ENCODE assay signal across 37 cellular contexts in the genomic region with DNA sequence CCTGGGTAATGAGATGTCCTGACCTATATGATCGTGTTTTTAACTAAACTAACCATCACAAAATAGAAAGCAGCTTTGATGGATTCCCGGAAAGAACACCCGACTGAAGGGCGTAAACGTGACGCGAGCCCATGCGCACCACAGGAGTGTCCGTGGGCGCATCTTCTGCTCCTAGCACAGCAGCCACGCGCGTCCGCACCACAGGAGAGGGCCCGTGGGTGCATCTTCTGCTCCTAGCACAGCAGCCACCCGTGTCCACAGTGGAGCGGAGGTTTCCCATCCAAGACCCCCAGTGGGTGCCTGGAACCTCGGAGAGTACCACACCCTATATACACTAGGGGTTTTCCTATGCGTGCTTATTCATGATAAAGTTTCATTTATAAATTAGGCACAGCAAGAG. TPM values are rescaled to one million over a fixed set of nuclear protein-coding genes. Genes with fewer than 3 reads are reported as not detected.
"Had no signal": no experiment of that assay in that cellular context is flagged by ENCODE, and none has a peak within 500 bp of the region (broad histone marks: within the 10 kb centered on the region; RNA-seq: fewer than 3 reads in every experiment).

No MANE protein-coding gene starts in this region.

- H3K27me3 ChIP-seq: adrenal gland, cardiac muscle cell had no signal

- H3K9me3 Mint-ChIP-seq: activated B cell treated with CpG ODN at 0.5 μM for 24 hours; activated CD4-positive, alpha-beta memory T cell treated with anti-CD3 and anti-CD28 coated beads for 36 hours; activated CD4-positive, alpha-beta T cell treated with anti-CD3 and anti-CD28 coated beads, Interleukin-2, amount 10 ng/mL, durations not matched to agents 24 days and 14 days; activated CD8-positive, alpha-beta T cell treated with anti-CD3 and anti-CD28 coated beads for 36 hours; activated naive CD4-positive, alpha-beta T cell treated with anti-CD3 and anti-CD28 coated beads for 36 hours; activated naive CD4-positive, alpha-beta T cell treated with anti-CD3 and anti-CD28 coated beads, Interleukin-2, amount 50 U/mL, for 72 hours; activated naive CD8-positive, alpha-beta T cell treated with anti-CD3 and anti-CD28 coated beads for 36 hours; activated T-cell treated with anti-CD3 and anti-CD28 coated beads, Interleukin-2, amount 50 U/mL, for 4 hours; activated T-cell treated with anti-CD3 and anti-CD28 coated beads, Interleukin-2, amount 50 U/mL, for 72 hours; activated T-helper 1 cell treated with anti-CD3 and anti-CD28 coated beads, Interleukin-12 subunit alpha, Interleukin-12 subunit beta, Interleukin-2, Interleukin-4 antibody, amounts not matched to agents 30 ng/mL and 10 ng/mL and 1 ng/mL, durations not matched to agents 14 hours and 24 hours and 36 hours; activated T-helper 17 cell treated with anti-CD3 and anti-CD28 coated beads, Interleukin-2, amount 50 U/mL, for 72 hours; central memory CD8-positive, alpha-beta T cell; T-helper 1 cell treated with Interleukin-12 subunit alpha and Interleukin-12 subunit beta and Interleukin-4 antibody, amounts not matched to agents 30 μg/mL and 1 μg/mL, for 36 hours; T-helper 2 cell treated with Interferon-gamma antibody and Interleukin-4, amounts not matched to agents 5 μg/mL and 100 μg/mL, for 36 hours had no signal

- H3K4me3 Mint-ChIP-seq: activated B cell treated with CpG ODN at 0.5 μM for 24 hours; activated CD4-positive, alpha-beta memory T cell treated with anti-CD3 and anti-CD28 coated beads for 36 hours; activated CD4-positive, alpha-beta T cell treated with anti-CD3 and anti-CD28 coated beads, Interleukin-2, amount 10 ng/mL, durations not matched to agents 24 days and 14 days; activated CD8-positive, alpha-beta T cell treated with anti-CD3 and anti-CD28 coated beads for 36 hours; activated naive CD4-positive, alpha-beta T cell treated with anti-CD3 and anti-CD28 coated beads for 36 hours; activated naive CD8-positive, alpha-beta T cell treated with anti-CD3 and anti-CD28 coated beads for 36 hours; activated T-cell treated with anti-CD3 and anti-CD28 coated beads, Interleukin-2, amount 50 U/mL, for 4 hours; activated T-cell treated with anti-CD3 and anti-CD28 coated beads, Interleukin-2, amount 50 U/mL, for 72 hours; activated T-helper 1 cell treated with anti-CD3 and anti-CD28 coated beads, Interleukin-12 subunit alpha, Interleukin-12 subunit beta, Interleukin-2, Interleukin-4 antibody, amounts not matched to agents 30 ng/mL and 10 ng/mL and 1 ng/mL, durations not matched to agents 14 hours and 24 hours and 36 hours; activated T-helper 17 cell treated with anti-CD3 and anti-CD28 coated beads, Interleukin-2, amount 50 U/mL, for 72 hours; brain; central memory CD8-positive, alpha-beta T cell; T-helper 1 cell treated with Interleukin-12 subunit alpha and Interleukin-12 subunit beta and Interleukin-4 antibody, amounts not matched to agents 30 μg/mL and 1 μg/mL, for 36 hours; T-helper 2 cell treated with Interferon-gamma antibody and Interleukin-4, amounts not matched to agents 5 μg/mL and 100 μg/mL, for 36 hours had no signal

- H3K27ac Mint-ChIP-seq: activated B cell treated with CpG ODN at 0.5 μM for 24 hours; activated CD4-positive, alpha-beta memory T cell treated with anti-CD3 and anti-CD28 coated beads for 36 hours; activated CD4-positive, alpha-beta T cell treated with anti-CD3 and anti-CD28 coated beads, Interleukin-2, amount 10 ng/mL, durations not matched to agents 24 days and 14 days; activated CD8-positive, alpha-beta T cell treated with anti-CD3 and anti-CD28 coated beads for 36 hours; activated naive CD4-positive, alpha-beta T cell treated with anti-CD3 and anti-CD28 coated beads for 36 hours; activated naive CD4-positive, alpha-beta T cell treated with anti-CD3 and anti-CD28 coated beads, Interleukin-2, amount 50 U/mL, for 72 hours; activated naive CD8-positive, alpha-beta T cell treated with anti-CD3 and anti-CD28 coated beads for 36 hours; activated T-cell treated with anti-CD3 and anti-CD28 coated beads, Interleukin-2, amount 50 U/mL, for 72 hours; activated T-helper 1 cell treated with anti-CD3 and anti-CD28 coated beads, Interleukin-12 subunit alpha, Interleukin-12 subunit beta, Interleukin-2, Interleukin-4 antibody, amounts not matched to agents 30 ng/mL and 10 ng/mL and 1 ng/mL, durations not matched to agents 14 hours and 24 hours and 36 hours; activated T-helper 17 cell treated with anti-CD3 and anti-CD28 coated beads, Interleukin-2, amount 50 U/mL, for 72 hours; brain; T-helper 1 cell treated with Interleukin-12 subunit alpha and Interleukin-12 subunit beta and Interleukin-4 antibody, amounts not matched to agents 30 μg/mL and 1 μg/mL, for 36 hours; T-helper 2 cell treated with Interferon-gamma antibody and Interleukin-4, amounts not matched to agents 5 μg/mL and 100 μg/mL, for 36 hours had no signal

- H3K27ac ChIP-seq: adrenal gland, cardiac muscle cell, VCaP had no signal

- DNase-seq: activated B cell treated with CpG ODN at 0.5 μM for 24 hours; activated CD4-positive, alpha-beta T cell treated with anti-CD3 and anti-CD28 coated beads for 4 hours; activated CD4-positive, alpha-beta T cell treated with anti-CD3 and anti-CD28 coated beads, Interleukin-2, amount 10 ng/mL, durations not matched to agents 24 days and 14 days; activated CD4-positive, alpha-beta T cell treated with anti-CD3 and anti-CD28 coated beads, Interleukin-2, amount 50 U/mL, for 1 hour; activated CD4-positive, alpha-beta T cell treated with anti-CD3 and anti-CD28 coated beads, Interleukin-2, amount 50 U/mL, for 4 hours; activated CD4-positive, CD25-positive, alpha-beta regulatory T cell treated with anti-CD3 and anti-CD28 coated beads, Interleukin-2, amount 50 U/mL, for 72 hours; activated CD8-positive, alpha-beta T cell treated with anti-CD3 and anti-CD28 coated beads for 36 hours; activated effector memory CD4-positive, alpha-beta T cell treated with anti-CD3 and anti-CD28 coated beads, Interleukin-2, amount 50 U/mL, for 16 hours; activated gamma-delta T cell treated with Interleukin-2 at 50 U/mL for 16 hours; activated naive CD4-positive, alpha-beta T cell; activated naive CD4-positive, alpha-beta T cell treated with anti-CD3 and anti-CD28 coated beads for 36 hours; activated naive CD4-positive, alpha-beta T cell treated with anti-CD3 and anti-CD28 coated beads, Interleukin-2, amount 50 U/mL, for 16 hours; activated naive CD8-positive, alpha-beta T cell treated with anti-CD3 and anti-CD28 coated beads for 36 hours; activated T-cell treated with anti-CD3 and anti-CD28 coated beads for 4 hours; activated T-cell treated with anti-CD3 and anti-CD28 coated beads, Interleukin-2, amount 50 U/mL, for 1 hour; activated T-cell treated with anti-CD3 and anti-CD28 coated beads, Interleukin-2, amount 50 U/mL, for 4 hours; activated T-cell treated with anti-CD3 and anti-CD28 coated beads, Interleukin-2, amount 50 U/mL, for 72 hours; amniotic stem cell; aorta; caudate nucleus; cerebellar nuclear complex; T-helper 1 cell; T-helper 2 cell; T-helper 9 cell had no signal

- H3K36me3 Mint-ChIP-seq: activated CD4-positive, alpha-beta memory T cell treated with anti-CD3 and anti-CD28 coated beads for 36 hours; activated naive CD4-positive, alpha-beta T cell treated with anti-CD3 and anti-CD28 coated beads, Interleukin-2, amount 50 U/mL, for 72 hours; activated naive CD8-positive, alpha-beta T cell treated with anti-CD3 and anti-CD28 coated beads for 36 hours; brain had no signal

- H3K9me3 ChIP-seq: adrenal gland had no signal

- ATAC-seq: activated CD8-positive, alpha-beta T cell treated with anti-CD3 and anti-CD28 coated beads for 36 hours; activated naive CD4-positive, alpha-beta T cell treated with anti-CD3 and anti-CD28 coated beads, Interleukin-2, amount 50 U/mL, for 72 hours; activated T-cell treated with anti-CD3 and anti-CD28 coated beads, Interleukin-2, amount 50 U/mL, for 4 hours; activated T-cell treated with anti-CD3 and anti-CD28 coated beads, Interleukin-2, amount 50 U/mL, for 72 hours; activated T-helper 17 cell treated with anti-CD3 and anti-CD28 coated beads, Interleukin-2, amount 50 U/mL, for 72 hours had no signal

- H3K4me3 ChIP-seq: adrenal gland, cardiac muscle cell had no signal

- H3K36me3 ChIP-seq: adrenal gland, cardiac muscle cell had no signal

- H3K4me1 Mint-ChIP-seq: activated B cell treated with CpG ODN at 0.5 μM for 24 hours; activated CD4-positive, alpha-beta T cell treated with anti-CD3 and anti-CD28 coated beads, Interleukin-2, amount 10 ng/mL, durations not matched to agents 24 days and 14 days; activated naive CD8-positive, alpha-beta T cell treated with anti-CD3 and anti-CD28 coated beads for 36 hours; activated T-helper 17 cell treated with anti-CD3 and anti-CD28 coated beads, Interleukin-2, amount 50 U/mL, for 72 hours; central memory CD8-positive, alpha-beta T cell had no signal

RNA-seq across cellular contexts. Expression of a gene that starts 36.1 kb away (rescaled TPM):
- total RNA-seq: activated B cell treated with CpG ODN at 0.5 μM for 24 hours had no signal

RNA-seq across cellular contexts. Expression of a gene that starts 51.5 kb away (rescaled TPM):
- total RNA-seq: activated B cell treated with CpG ODN at 0.5 μM for 24 hours; activated CD4-positive, alpha-beta memory T cell treated with anti-CD3 and anti-CD28 coated beads for 36 hours; activated CD4-positive, alpha-beta T cell treated with anti-CD3 and anti-CD28 coated beads, Interleukin-2, amount 10 ng/mL, durations not matched to agents 24 days and 14 days; activated CD8-positive, alpha-beta memory T cell treated with anti-CD3 and anti-CD28 coated beads for 36 hours; activated CD8-positive, alpha-beta T cell treated with anti-CD3 and anti-CD28 coated beads for 36 hours; activated naive CD8-positive, alpha-beta T cell treated with anti-CD3 and anti-CD28 coated beads for 36 hours; activated T-helper 1 cell treated with anti-CD3 and anti-CD28 coated beads, Interleukin-12 subunit alpha, Interleukin-12 subunit beta, Interleukin-2, Interleukin-4 antibody, amounts not matched to agents 30 ng/mL and 10 ng/mL and 1 ng/mL, durations not matched to agents 14 hours and 24 hours and 36 hours; bronchial epithelial cell had no signal
